In the genomic region with DNA sequence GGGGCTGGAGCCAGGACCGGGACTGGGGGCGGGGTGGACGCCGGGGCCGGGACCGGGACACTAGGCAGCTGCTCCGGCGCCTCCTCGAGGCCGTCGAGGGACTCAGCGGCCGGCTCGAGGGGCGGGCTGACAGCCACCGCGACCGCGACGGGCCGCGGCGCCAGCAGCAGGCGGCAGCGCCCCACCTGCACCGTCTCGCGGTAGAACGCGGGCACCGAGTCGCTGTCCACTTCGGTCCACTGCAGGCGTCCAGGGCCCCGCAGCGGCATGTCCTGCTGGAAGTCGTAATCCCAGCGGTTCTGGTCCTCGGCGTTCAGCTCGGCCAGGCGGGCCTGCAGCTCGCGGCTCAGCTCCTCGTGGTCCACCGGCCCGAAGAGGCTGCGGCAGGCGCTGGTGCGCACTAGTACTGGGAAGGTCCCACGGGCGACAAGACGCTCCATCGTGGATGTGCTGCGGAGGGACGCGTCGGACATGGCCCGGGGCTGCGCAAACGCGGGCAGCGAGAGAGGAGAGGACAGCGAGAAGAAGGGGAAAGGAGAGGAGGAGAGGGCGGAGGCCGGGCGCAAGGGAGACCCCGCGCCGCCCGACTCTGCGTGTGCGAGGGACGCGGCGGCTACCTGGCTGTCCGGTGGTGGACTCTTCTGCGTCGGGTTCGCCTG, we compare ENCODE assay signal across 8 cellular contexts. TPM values are rescaled to one million over a fixed set of nuclear protein-coding genes. Genes with fewer than 3 reads are reported as not detected.
DNase-seq lines count a peak whose midpoint lies in the region; ATAC-seq, FAIRE-seq and TF ChIP-seq lines count a peak whose summit lies in the region.

No MANE protein-coding gene starts in this region.

- peak; percentile 49 to 85 (median 72); a peak in 4 of 6 replicates for TF ChIP-seq CTCF in K562 (IDR thresholded peaks at IDR 0.05 in 2 of 3, conservative IDR thresholded peaks at IDR 0.05 in 1 of 3; ENCODE audit: insufficient read depth in 2 of 3, low read depth in 1 of 3, low read length in 3 of 3)

- H2AFZ ChIP-seq in K562 (ENCODE audit: low read depth, low read length), result peak overlapping the region; percentile 86

- peak; percentile 42 for FAIRE-seq in K562 (lab: Jason Lieb, UNC)

- H3K4me2 ChIP-seq in K562 (ENCODE audit: insufficient read depth, low read length), result peak overlapping the region; percentile 90

- H3K4me3 ChIP-seq in K562, result peak overlapping the region; percentile 59
- peak overlapping the region; percentile 70 for H3K4me3 ChIP-seq in iPS-15b (ENCODE audit: low read depth, low read length)
- peak overlapping the region; percentile 58 for H3K4me3 ChIP-seq in skeletal muscle cell (ENCODE audit: low read depth, low read length)

- in situ Hi-C loops in K562 (cut with MboI), result loop anchor here (5.0 kb wide), 1 partner anchor 353 kb away; no protein-coding TSS in a partner anchor

- peak; percentile 67 for DNase-seq in AG08395 (ENCODE audit: low spot score)
- peak; percentile 24 for DNase-seq in NCI-H345 treated with DMSO at 0.1 percent for 48 hours (lab: John Stamatoyannopoulos, UW; ENCODE audit: unreplicated experiment)
- DNase-seq in K562 (ENCODE audit: extremely low read depth in 1 of 4, low spot score in 3 of 4), result peak; percentile 76 to 85 (median 80)
- no peak for DNase-seq in skeletal muscle cell (ENCODE audit: low read depth)

- peak overlapping the region; percentile 49; the same call in 2 of the 3 replicates for H3K27ac ChIP-seq in K562 (ENCODE audit: extremely low read depth, low read depth, low read length)

- H3K9me3 ChIP-seq in K562 (replicated peaks; ENCODE audit: control insufficient read depth, insufficient read depth, low read depth, low read length), result no peaks in the 10 kb centered on the region
- H3K9me3 ChIP-seq in iPS-15b (ENCODE audit: control insufficient read depth, insufficient read depth, low read length), result no peaks in the 10 kb centered on the region

- no peak for TF ChIP-seq POLR2A in K562 (conservative IDR thresholded peaks at IDR 0.05)

- TF ChIP-seq EP300 in K562 (IDR thresholded peaks at IDR 0.05; ENCODE audit: low read length), result no peak

- H3K9me1 ChIP-seq in K562 (ENCODE audit: control insufficient read depth, insufficient read depth, low read length), result no peaks in the 10 kb centered on the region

- 0 out of 5 replicates have a peak, but pooled peaks cover 0 to 5% of the 10 kb centered on the region in 2 experiments for H3K27me3 ChIP-seq in K562 (ENCODE audit: control insufficient read depth in 2 of 2, insufficient read depth in 2 of 2, low read length in 2 of 2)
- H3K27me3 ChIP-seq in iPS-15b (ENCODE audit: control insufficient read depth, insufficient read depth, low read length), result peaks cover 55% of the 10 kb centered on the region

- peaks cover 17 to 79% of the 10 kb centered on the region in 2 experiments for H3K4me1 ChIP-seq in K562 (replicated peaks in 1 of 2; ENCODE audit: control insufficient read depth in 2 of 2, insufficient read depth in 2 of 2, low read length in 2 of 2)
- H3K4me1 ChIP-seq in iPS-15b (ENCODE audit: control insufficient read depth, insufficient read depth, low read length), result peaks cover 4% of the 10 kb centered on the region

- BruUV-seq in K562 (replicated peaks; lab: Mats Ljungman, UMichigan), result TSS peak; percentile 82

- H3K9ac ChIP-seq in K562 (ENCODE audit: insufficient read depth in 1 of 2, low read depth in 2 of 2, low read length in 2 of 2), result peak overlapping the region; percentile 43 to 88; a peak in 3 of 4 replicates
- H3K9ac ChIP-seq in iPS-15b (ENCODE audit: low read depth, low read length), result peak overlapping the region; percentile 54

- intact Hi-C loops in K562 (cut with micrococcal nuclease), result loop anchor here (5.0 to 10.0 kb wide), 2 partner anchors 188 to 320 kb away; partner anchors contain the start of gene KCNQ1OT1

- POLR2A ChIA-PET in K562 (lab: Yijun Ruan, JAX), result interaction anchor here (0.6 to 2.0 kb wide), 8 partner anchors 27 to 814 kb away, joined by 3 to 10 read pairs (median 4); partner anchors contain the start of gene KCNQ1OT1

- H3K36me3 ChIP-seq in K562 (ENCODE audit: control insufficient read depth, insufficient read depth, low read length), result no peaks in the 10 kb centered on the region
- H3K36me3 ChIP-seq in iPS-15b (ENCODE audit: control insufficient read depth, insufficient read depth, low read length), result peaks cover 3% of the 10 kb centered on the region

- TF ChIP-seq RAD21 in K562 (CRISPR knock-in tag; conservative IDR thresholded peaks at IDR 0.05 in 1 of 2, IDR thresholded peaks at IDR 0.05 in 1 of 2), result peak; percentile 79 to 81

- 1% methylated on average over 61 of the region's 80 CpGs for WGBS in K562 (ENCODE audit: insufficient coverage, low coverage, missing lambda C conversion rate)

- H3K79me2 ChIP-seq in K562 (ENCODE audit: control insufficient read depth, insufficient read depth, low read length), result no peaks in the 10 kb centered on the region

- H4K20me1 ChIP-seq in K562 (replicated peaks; ENCODE audit: control insufficient read depth, insufficient read depth, low read length), result no peaks in the 10 kb centered on the region

- CTCF ChIA-PET in K562 (lab: Yijun Ruan, JAX; ENCODE audit: low intra/inter-chr PET ratio), result interaction anchor here (1.3 to 10.6 kb wide), 2 partner anchors 321 to 351 kb away, joined by 4 to 228 read pairs; no protein-coding TSS in a partner anchor

- peak; percentile 2 for ATAC-seq in GM19035 (IDR thresholded peaks at IDR 0.05; ENCODE audit: unreplicated experiment)
- ATAC-seq in K562, result peak; percentile 77
- ATAC-seq in GM21528 (IDR thresholded peaks at IDR 0.05; ENCODE audit: low FRiP score, unreplicated experiment), result no peak
- no peak for ATAC-seq in GM18870 (IDR thresholded peaks at IDR 0.05; ENCODE audit: unreplicated experiment)

TF ChIP-seq in K562, 482 proteins besides CTCF, POLR2A, EP300 and RAD21 (continues in another document):
- TF ChIP-seq CBFA2T3 (IDR thresholded peaks at IDR 0.05) (no peak), ZKSCAN8 (CRISPR knock-in tag; IDR thresholded peaks at IDR 0.05) (no peak), MCM7 (IDR thresholded peaks at IDR 0.05) (no peak), DEAF1 (CRISPR knock-in tag; IDR thresholded peaks at IDR 0.05) (peak; percentile 32; the same call in 1 of the 2 replicates), RUNX1 (IDR thresholded peaks at IDR 0.05; ENCODE audit: low read depth) (no peak), OTX1 (CRISPR knock-in tag; IDR thresholded peaks at IDR 0.05) (no peak), HIVEP1 (CRISPR knock-in tag; IDR thresholded peaks at IDR 0.05) (no peak), CBX2 (IDR thresholded peaks at IDR 0.05; ENCODE audit: insufficient read depth, low read length, poor library complexity, severe bottlenecking) (no peak), NFATC3 (IDR thresholded peaks at IDR 0.05) (no peak), TCF7 (IDR thresholded peaks at IDR 0.05; ENCODE audit: borderline replicate concordance) (no peak)

RNA-seq across cellular contexts. Expression of gene CDKN1C, which starts 0.4 kb away (rescaled TPM):
- 7.1 and 13.9 TPM in 2 replicates for total RNA-seq in K562 (2011; cell fraction: chromatin; rRNA removed; ENCODE audit: low replicate concordance)
- total RNA-seq in K562 (2011; cell fraction: nucleolus; rRNA removed), result 20.5 and 24.5 TPM in 2 replicates
- total RNA-seq in K562 (2011; cell fraction: nucleoplasm; rRNA removed), result 10.9 and 11.1 TPM in 2 replicates
- total RNA-seq in K562 (2014; rRNA removed) (19.2 and 23.5 TPM in 2 replicates), K562 (2014; rRNA removed; fragmentation: Illumina TruSeq; extraction: Trizol) (3.5 and 4.0 TPM in 2 replicates), K562 (2015; rRNA removed; fragmentation: Illumina TruSeq; extraction: Trizol) (2.8 and 3.5 TPM in 2 replicates), K562 (2021) (21.1 and 21.9 TPM in 2 replicates)
- polyA plus RNA-seq in K562 (2011; rRNA removed) (9.2 and 17.4 TPM in 2 replicates), K562 (2014; fragmentation: Illumina TruSeq; extraction: Trizol) (3.9 and 5.2 TPM in 2 replicates), K562 (2014; fragmentation: Nextera tagmentation; extraction: Ambion mirVana) (10 to 100 TPM in 1 of 2 experiments, 1 to 10 TPM in 1; 9.3 to 18.7 TPM), K562 (2014; rRNA removed) (11.0 and 13.0 TPM in 2 replicates)
- polyA plus RNA-seq in K562 (2011; cell fraction: cytosol; rRNA removed), result 12.9 and 29.1 TPM in 2 replicates
- polyA plus RNA-seq in K562 (2011; cell fraction: nucleus; rRNA removed), result 25.4 and 25.7 TPM in 2 replicates
- polyA plus RNA-seq in K562 (2012), result 10.9 and 13.2 TPM in 2 replicates
- polyA minus RNA-seq in K562 (2011; rRNA and poly(A)+ RNA removed), result 4.8 and 6.4 TPM in 2 replicates
- 11.8 and 22.5 TPM in 2 replicates for polyA minus RNA-seq in K562 (2011; cell fraction: cytosol; rRNA and poly(A)+ RNA removed)
- 7.5 and 8.9 TPM in 2 replicates for polyA minus RNA-seq in K562 (2011; cell fraction: nucleus; rRNA and poly(A)+ RNA removed)

RNA-seq across cellular contexts. Expression of gene PHLDA2, which starts 44.1 kb away (rescaled TPM):
- 3.2 and 7.8 TPM in 2 replicates for total RNA-seq in K562 (2011; cell fraction: chromatin; rRNA removed; ENCODE audit: low replicate concordance)
- 13.6 and 14.7 TPM in 2 replicates for total RNA-seq in K562 (2011; cell fraction: nucleolus; rRNA removed)
- total RNA-seq in K562 (2011; cell fraction: nucleoplasm; rRNA removed), result 5.4 and 5.7 TPM in 2 replicates
- 14.8 and 26.2 TPM in 2 replicates for total RNA-seq in K562 (2014; rRNA removed)
- total RNA-seq in K562 (2014; rRNA removed; fragmentation: Illumina TruSeq; extraction: Trizol), result 0.70 and 0.76 TPM in 2 replicates
- total RNA-seq in K562 (2015; rRNA removed; fragmentation: Illumina TruSeq; extraction: Trizol), result 5.7 and 6.3 TPM in 2 replicates
- total RNA-seq in K562 (2021), result 42.4 and 43.2 TPM in 2 replicates
- polyA plus RNA-seq in K562 (2011; rRNA removed), result 4.7 and 4.9 TPM in 2 replicates
- polyA plus RNA-seq in K562 (2011; cell fraction: cytosol; rRNA removed), result 19.3 and 101 TPM in 2 replicates
- polyA plus RNA-seq in K562 (2011; cell fraction: nucleus; rRNA removed), result 10.5 and 21.0 TPM in 2 replicates
- 26.8 and 31.0 TPM in 2 replicates for polyA plus RNA-seq in K562 (2012)
- 4.0 and 24.8 TPM in 2 replicates for polyA plus RNA-seq in K562 (2014; fragmentation: Illumina TruSeq; extraction: Trizol)
- polyA plus RNA-seq in K562 (2014; fragmentation: Nextera tagmentation; extraction: Ambion mirVana), result under 1 TPM; 0.43 to 0.87 TPM
- polyA plus RNA-seq in K562 (2014; rRNA removed), result 33.6 and 37.8 TPM in 2 replicates
- polyA minus RNA-seq in K562 (2011; rRNA and poly(A)+ RNA removed), result 0.84 and 1.1 TPM in 2 replicates
- 14.8 and 27.2 TPM in 2 replicates for polyA minus RNA-seq in K562 (2011; cell fraction: cytosol; rRNA and poly(A)+ RNA removed)
- polyA minus RNA-seq in K562 (2011; cell fraction: nucleus; rRNA and poly(A)+ RNA removed), result 11.8 and 14.1 TPM in 2 replicates

Comparison
In these comparisons a context has a peak if more than half of its experiments do, and no peak if none do; other contexts are left out.
1. ATAC-seq: peak in GM19035 (single experiment) and K562 (single experiment); none in GM21528 (single experiment) and GM18870 (single experiment).
2. Peak in every context shown above with its lines, with median percentiles within 50 percentile points of each other: H3K4me3 ChIP-seq.